In the genomic region with DNA sequence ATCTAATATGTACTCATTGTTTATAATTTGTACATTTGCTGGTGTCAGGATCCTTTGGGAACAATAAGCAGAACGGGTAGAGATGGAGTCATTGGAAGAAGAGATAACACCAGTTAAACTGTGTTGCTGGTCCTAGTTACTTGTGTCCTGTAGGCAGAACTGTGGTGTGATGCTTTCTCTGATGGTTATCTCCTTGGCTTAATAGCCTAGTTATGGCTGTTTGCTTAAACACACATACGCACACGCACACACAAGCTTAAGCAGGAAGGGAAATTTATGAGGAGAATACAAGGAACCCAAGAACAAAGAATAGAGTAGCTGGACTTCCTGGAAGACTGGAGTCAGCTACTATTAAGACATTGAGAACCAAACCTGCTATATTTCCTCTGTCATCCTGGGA, we compare ENCODE assay signal across 29 cellular contexts. TPM values are rescaled to one million over a fixed set of nuclear protein-coding genes. Genes with fewer than 3 reads are reported as not detected.
DNase-seq lines count a peak whose midpoint lies in the region; ATAC-seq, FAIRE-seq and TF ChIP-seq lines count a peak whose summit lies in the region.
"Had no signal": no experiment of that assay in that cellular context is flagged by ENCODE, and none has a peak within 500 bp of the region (broad histone marks: within the 10 kb centered on the region; RNA-seq: fewer than 3 reads in every experiment).

No MANE protein-coding gene starts in this region.

- peaks cover 12% of the 10 kb centered on the region for H3K4me1 ChIP-seq in endothelial cell of umbilical vein (ENCODE audit: control insufficient read depth, extremely low read depth, insufficient read depth, low read length)
- peaks cover 3% of the 10 kb centered on the region for H3K4me1 ChIP-seq in prostate gland (replicated peaks)

- POLR2A ChIA-PET in endothelial cell of umbilical vein (lab: Charles Lee), result no interaction called here

- TF ChIP-seq POLR2A in endothelial cell of umbilical vein (IDR thresholded peaks at IDR 0.05; ENCODE audit: low read depth, low read length), result no peak
- TF ChIP-seq POLR2A in prostate gland (IDR thresholded peaks at IDR 0.05), result no peak

- intact Hi-C loops in endothelial cell of umbilical vein (cut with micrococcal nuclease), result no loop called here
- intact Hi-C loops in prostate gland (cut with DNase I), result no loop called here
- intact Hi-C loops in cardiac septum (cut with DNase I), result no loop called here

- no peak for TF ChIP-seq CTCF in endothelial cell of umbilical vein (IDR thresholded peaks at IDR 0.05; ENCODE audit: extremely low read depth in 1 of 2, insufficient read depth in 1 of 2, low read depth in 1 of 2, low read length in 2 of 2)
- no peak for TF ChIP-seq CTCF in prostate gland (IDR thresholded peaks at IDR 0.05)

- no peak overlapping the region for H3K4me2 ChIP-seq in endothelial cell of umbilical vein (ENCODE audit: insufficient read depth, low read length)

- no peaks in the 10 kb centered on the region for H4K20me1 ChIP-seq in endothelial cell of umbilical vein (replicated peaks; ENCODE audit: control insufficient read depth, extremely low read depth, insufficient read depth, low read length)

- H3K9me1 ChIP-seq in endothelial cell of umbilical vein (replicated peaks; ENCODE audit: control insufficient read depth, extremely low read depth, insufficient read depth, low read length), result no peaks in the 10 kb centered on the region

- no peak overlapping the region for H3K27ac ChIP-seq in endothelial cell of umbilical vein (ENCODE audit: insufficient read depth, low read depth, low read length)
- peak overlapping the region; percentile 37 to 58 for H3K27ac ChIP-seq in prostate gland
- H3K27ac ChIP-seq: GM23248, right atrium auricular region, WERI-Rb-1 had no signal

- peaks cover 3% of the 10 kb centered on the region for H3K27me3 Mint-ChIP-seq in activated T-helper 17 cell treated with anti-CD3 and anti-CD28 coated beads, Interleukin-2, amount 50 U/mL, for 72 hours
- H3K27me3 Mint-ChIP-seq: activated naive CD8-positive, alpha-beta T cell treated with anti-CD3 and anti-CD28 coated beads, Interleukin-2, amount 50 U/mL, for 24 hours; central memory CD8-positive, alpha-beta T cell had no signal

- no peaks in the 10 kb centered on the region for H3K36me3 Mint-ChIP-seq in activated T-helper 17 cell treated with anti-CD3 and anti-CD28 coated beads, Interleukin-2, amount 50 U/mL, for 72 hours (ENCODE audit: low read depth)
- H3K36me3 Mint-ChIP-seq: natural killer cell had no signal

- dilution Hi-C loops in endothelial cell of umbilical vein (cut with MboI; ENCODE audit: extremely low pct_ligation_motif_present, low sequenced_read_pairs), result no loop called here

- H3K4me1 Mint-ChIP-seq in activated T-helper 17 cell treated with anti-CD3 and anti-CD28 coated beads, Interleukin-2, amount 50 U/mL, for 72 hours, result peaks cover 6% of the 10 kb centered on the region

- no peak overlapping the region for H3K4me3 Mint-ChIP-seq in activated T-helper 17 cell treated with anti-CD3 and anti-CD28 coated beads, Interleukin-2, amount 50 U/mL, for 72 hours
- H3K4me3 Mint-ChIP-seq: activated naive CD8-positive, alpha-beta T cell treated with anti-CD3 and anti-CD28 coated beads, Interleukin-2, amount 50 U/mL, for 24 hours; central memory CD8-positive, alpha-beta T cell; natural killer cell had no signal

- H3K9me3 ChIP-seq in endothelial cell of umbilical vein (replicated peaks; ENCODE audit: control insufficient read depth, insufficient read depth, low read length), result no peaks in the 10 kb centered on the region
- no peaks in the 10 kb centered on the region for H3K9me3 ChIP-seq in prostate gland
- H3K9me3 ChIP-seq: right atrium auricular region, transverse colon had no signal

- no peak overlapping the region for H3K9ac ChIP-seq in endothelial cell of umbilical vein (replicated peaks; ENCODE audit: extremely low read depth, insufficient read depth, low read length)
- H3K9ac ChIP-seq: GM23248 had no signal

- no peak for FAIRE-seq in endothelial cell of umbilical vein (lab: Jason Lieb, UNC)
- FAIRE-seq: endometrium, GM12878, keratinocyte had no signal

- H3K27ac Mint-ChIP-seq in activated T-helper 17 cell treated with anti-CD3 and anti-CD28 coated beads, Interleukin-2, amount 50 U/mL, for 72 hours, result no peak overlapping the region
- H3K27ac Mint-ChIP-seq: activated naive CD8-positive, alpha-beta T cell treated with anti-CD3 and anti-CD28 coated beads, Interleukin-2, amount 50 U/mL, for 24 hours; natural killer cell had no signal

- H3K79me2 ChIP-seq in endothelial cell of umbilical vein (ENCODE audit: control insufficient read depth, insufficient read depth, low read length), result peaks cover 3% of the 10 kb centered on the region

- DNase-seq in DMS53 treated with DMSO at 0.1 percent for 48 hours (lab: John Stamatoyannopoulos, UW; ENCODE audit: unreplicated experiment) (peak; percentile 42), NCI-H526 (lab: John Stamatoyannopoulos, UW) (peak; percentile 55 to 68), endothelial cell of umbilical vein (ENCODE audit: low read depth, low spot score) (peak; percentile 37), prostate gland (ENCODE audit: low spot score) (peak; percentile 50), UCSD-AML1 (lab: John Stamatoyannopoulos, UW; ENCODE audit: unreplicated experiment) (no peak), cardiac septum (ENCODE audit: low spot score) (no peak)
- DNase-seq: activated CD4-positive, alpha-beta T cell treated with anti-CD3 and anti-CD28 coated beads for 48 hours; activated CD8-positive, alpha-beta memory T cell treated with anti-CD3 and anti-CD28 coated beads for 24 hours; activated naive CD8-positive, alpha-beta T cell treated with anti-CD3 and anti-CD28 coated beads, Interleukin-2, amount 50 U/mL, for 24 hours; C1 segment of cervical spinal cord; Calu3; glutamatergic neuron; GM23248; midbrain; natural killer cell; NCI-H1048; NCI-H1694; NCI-H2171 treated with DMSO at 0.1 percent for 48 hours; stimulated activated CD4-positive, alpha-beta T cell treated with anti-CD3 and anti-CD28 coated beads, Interleukin-2, amount 100 ng/mL, for 48 hours; T-helper 2 cell; transverse colon; WERI-Rb-1 had no signal

- no peaks in the 10 kb centered on the region for H3K9me3 Mint-ChIP-seq in activated T-helper 17 cell treated with anti-CD3 and anti-CD28 coated beads, Interleukin-2, amount 50 U/mL, for 72 hours
- H3K9me3 Mint-ChIP-seq: activated naive CD8-positive, alpha-beta T cell treated with anti-CD3 and anti-CD28 coated beads, Interleukin-2, amount 50 U/mL, for 24 hours; central memory CD8-positive, alpha-beta T cell; natural killer cell had no signal

- WGBS in prostate gland, result 24% methylated on average over 3 of the region's 3 CpGs

- no peak overlapping the region for H3K4me3 ChIP-seq in endothelial cell of umbilical vein (replicated peaks in 1 of 3; ENCODE audit: insufficient read depth in 1 of 3, low read depth in 1 of 3, low read length in 3 of 3)
- no peak overlapping the region for H3K4me3 ChIP-seq in prostate gland
- H3K4me3 ChIP-seq: GM12878, GM23248, right atrium auricular region, transverse colon had no signal

- no peak for ATAC-seq in activated T-helper 17 cell treated with anti-CD3 and anti-CD28 coated beads, Interleukin-2, amount 50 U/mL, for 72 hours (replicated peaks)
- ATAC-seq: activated naive CD8-positive, alpha-beta T cell treated with anti-CD3 and anti-CD28 coated beads, Interleukin-2, amount 50 U/mL, for 24 hours; GM12878; natural killer cell; SK-N-SH treated with all-trans-retinoic acid at 6 μM for 48 hours had no signal

- H3K36me3 ChIP-seq in endothelial cell of umbilical vein (ENCODE audit: control insufficient read depth in 2 of 2, extremely low read depth in 1 of 2, insufficient read depth in 2 of 2, low read length in 2 of 2) (no peaks in the 10 kb centered on the region), prostate gland (no peaks in the 10 kb centered on the region)
- H3K36me3 ChIP-seq: right atrium auricular region, transverse colon, WERI-Rb-1 had no signal

- peak overlapping the region; percentile 26 for H2AFZ ChIP-seq in endothelial cell of umbilical vein (ENCODE audit: low read depth, low read length)
- H2AFZ ChIP-seq: GM23248 had no signal

- CTCF ChIA-PET in endothelial cell of umbilical vein (lab: Charles Lee), result interaction anchor here (6.2 kb wide), 1 partner anchor 24 kb away, joined by 37 read pairs; no protein-coding TSS in a partner anchor

- BruUV-seq in endothelial cell of umbilical vein (replicated peaks; lab: Mats Ljungman, UMichigan), result no TSS peak

- no peaks in the 10 kb centered on the region for H3K27me3 ChIP-seq in endothelial cell of umbilical vein (ENCODE audit: control insufficient read depth in 2 of 2, insufficient read depth in 2 of 2, low read length in 2 of 2)
- H3K27me3 ChIP-seq in prostate gland (replicated peaks; ENCODE audit: insufficient read depth), result no peaks in the 10 kb centered on the region
- H3K27me3 ChIP-seq: right atrium auricular region, transverse colon had no signal

TF ChIP-seq in endothelial cell of umbilical vein, 7 proteins besides CTCF, POLR2A, EP300 and RAD21:
- TF ChIP-seq POLR2AphosphoS5 (IDR thresholded peaks at IDR 0.05; ENCODE audit: insufficient read depth, low read depth, low read length), result no peak
- TF ChIP-seq EZH2 (IDR thresholded peaks at IDR 0.05; ENCODE audit: borderline replicate concordance, low read depth, low read length, severe bottlenecking), result no peak
- TF ChIP-seq GATA2 (IDR thresholded peaks at IDR 0.05; ENCODE audit: insufficient read depth, insufficient read length, low read depth, low read length), result peak; percentile 20
- TF ChIP-seq FOS (IDR thresholded peaks at IDR 0.05; ENCODE audit: borderline replicate concordance, insufficient read depth, low read length), result no peak
- TF ChIP-seq JUN (IDR thresholded peaks at IDR 0.05; ENCODE audit: borderline replicate concordance, insufficient read depth, insufficient read length, low read depth), result no peak
- TF ChIP-seq MYC (IDR thresholded peaks at IDR 0.05; ENCODE audit: low read depth, low read length), result no peak
- TF ChIP-seq, protein P1, sequence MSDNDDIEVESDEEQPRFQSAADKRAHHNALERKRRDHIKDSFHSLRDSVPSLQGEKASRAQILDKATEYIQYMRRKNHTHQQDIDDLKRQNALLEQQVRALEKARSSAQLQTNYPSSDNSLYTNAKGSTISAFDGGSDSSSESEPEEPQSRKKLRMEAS (IDR thresholded peaks at IDR 0.05; ENCODE audit: insufficient read depth, insufficient read length), result no peak

RNA-seq across cellular contexts. Expression of a gene that starts 5.7 kb away (rescaled TPM):
- 47.3 and 49.1 TPM in 2 replicates for total RNA-seq in endothelial cell of umbilical vein
- 8.5 and 11.5 TPM in 2 replicates for polyA plus RNA-seq in endothelial cell of umbilical vein
- polyA plus RNA-seq in endothelial cell of umbilical vein (2011; cell fraction: cytosol; rRNA removed), result 8.9 and 9.0 TPM in 2 replicates
- polyA plus RNA-seq in endothelial cell of umbilical vein (2011; cell fraction: nucleus; rRNA removed), result 54.0 and 81.2 TPM in 2 replicates
- polyA plus RNA-seq in endothelial cell of umbilical vein (2012), result 24.9 and 31.8 TPM in 2 replicates
- polyA minus RNA-seq in endothelial cell of umbilical vein, result 19.7 and 27.8 TPM in 2 replicates
- 43.3 TPM for polyA minus RNA-seq in endothelial cell of umbilical vein (2011; cell fraction: cytosol; rRNA and poly(A)+ RNA removed)
- 57.7 and 71.3 TPM in 2 replicates for polyA minus RNA-seq in endothelial cell of umbilical vein (2011; cell fraction: nucleus; rRNA and poly(A)+ RNA removed)
- 10 to 100 TPM; 35.2 to 36.2 TPM for total RNA-seq in prostate gland
- total RNA-seq in activated T-helper 17 cell treated with anti-CD3 and anti-CD28 coated beads, Interleukin-2, amount 50 U/mL, for 72 hours, result 10 to 100 TPM; 23.7 to 24.1 TPM
- 27.0 TPM for total RNA-seq in cardiac septum

Comparison
In these comparisons a context has a peak if more than half of its experiments do, and no peak if none do; other contexts are left out.
1. DNase-seq: peak in DMS53 treated with DMSO at 0.1 percent for 48 hours (single experiment), NCI-H526 (2 of 2), endothelial cell of umbilical vein (single experiment) and prostate gland (single experiment); none in UCSD-AML1 (single experiment) and cardiac septum (single experiment).